ENCODE assay signal across 14 cellular contexts in the genomic region with DNA sequence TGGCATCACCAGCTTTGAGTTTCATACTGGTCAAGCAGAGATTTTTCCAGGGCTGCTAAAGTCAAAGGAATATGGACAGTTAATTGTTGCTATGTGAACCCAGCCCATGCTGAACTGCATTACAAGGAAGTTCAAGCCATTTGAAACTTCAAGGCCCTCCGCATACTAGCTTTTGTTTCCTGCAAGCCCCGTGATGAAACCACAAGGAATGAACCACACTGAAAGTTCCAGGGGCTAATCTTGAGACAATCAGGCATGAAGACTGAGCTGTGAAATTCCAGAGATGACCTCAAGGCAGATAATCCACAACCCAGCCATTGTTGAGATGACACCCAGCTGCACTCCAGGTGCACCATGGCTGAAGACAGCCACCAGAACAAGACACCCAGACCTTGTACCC.
A peak's percentile ranks its signal among the peaks of the same experiment; 100 is the strongest.
DNase-seq lines count a peak whose midpoint lies in the region; ATAC-seq and TF ChIP-seq lines count a peak whose summit lies in the region.
"Had no signal": no experiment of that assay in that cellular context is flagged by ENCODE, and none has a peak within 500 bp of the region (broad histone marks: within the 10 kb centered on the region; RNA-seq: fewer than 3 reads in every experiment).

No MANE protein-coding gene starts in this region.

- no CpG with 5 or more reads among the region's 2 CpGs for WGBS in trophoblast cell (ENCODE audit: extremely low coverage, insufficient coverage, insufficient read length)

- DNase-seq in ELR (ENCODE audit: low read depth) = peak; percentile 3
- peak; percentile 88 for DNase-seq in MM.1S
- DNase-seq in fibroblast of peridontal ligament (ENCODE audit: extremely low read depth) = peak; percentile 25
- DNase-seq in trophoblast cell = peak; percentile 92 to 98
- DNase-seq in activated naive CD4-positive, alpha-beta T cell (lab: John Stamatoyannopoulos, UW) = no peak
- DNase-seq in NCI-H1092 treated with DMSO at 0.1 percent for 48 hours (lab: John Stamatoyannopoulos, UW) = no peak
- DNase-seq: activated CD4-positive, alpha-beta T cell treated with anti-CD3 and anti-CD28 coated beads for 1 hour; activated T-cell treated with anti-CD3 and anti-CD28 coated beads for 4 hours; amniotic stem cell; dorsolateral prefrontal cortex; NCI-H2029 treated with DMSO at 0.1 percent for 48 hours; stimulated activated naive CD8-positive, alpha-beta T cell treated with anti-CD3 and anti-CD28 coated beads, Interleukin-15, amount 100 ng/mL, for 72 hours had no signal

- H2BK12ac ChIP-seq in trophoblast cell (ENCODE audit: low read length) = no peak overlapping the region

- H3K9me2 ChIP-seq in MM.1S (replicated peaks; ENCODE audit: insufficient read depth, low read length) = no peaks in the 10 kb centered on the region

- H4K8ac ChIP-seq in trophoblast cell (ENCODE audit: low read depth, low read length) = no peak overlapping the region

- ATAC-seq in GM19023 (IDR thresholded peaks at IDR 0.05; ENCODE audit: unreplicated experiment) = no peak
- ATAC-seq: stimulated activated naive CD8-positive, alpha-beta T cell treated with anti-CD3 and anti-CD28 coated beads, Interleukin-15, amount 100 ng/mL, for 72 hours had no signal

- no peak overlapping the region for H2BK120ac ChIP-seq in trophoblast cell (ENCODE audit: insufficient read depth, low read length, poor library complexity)

- H4K91ac ChIP-seq in trophoblast cell (ENCODE audit: low read depth, low read length) = no peak overlapping the region

- H3K4me2 ChIP-seq in MM.1S (ENCODE audit: low read depth, low read length) = peak overlapping the region; percentile 69
- peak overlapping the region; percentile 27 for H3K4me2 ChIP-seq in trophoblast cell (ENCODE audit: low read length)

- H3K18ac ChIP-seq in trophoblast cell (ENCODE audit: low read length) = no peak overlapping the region

- peaks cover 23% of the 10 kb centered on the region for H3F3A ChIP-seq in MM.1S (ENCODE audit: insufficient read depth, low read length)

- no peaks in the 10 kb centered on the region for H4K20me1 ChIP-seq in MM.1S (ENCODE audit: insufficient read depth, low read length)

- no peak overlapping the region for H2AK5ac ChIP-seq in trophoblast cell (ENCODE audit: low read length)

- peak overlapping the region; percentile 4; the same call in 1 of the 2 replicates for H3K4me3 ChIP-seq in MM.1S (ENCODE audit: low read length)
- H3K4me3 ChIP-seq in trophoblast cell (ENCODE audit: low read depth, low read length) = no peak overlapping the region
- H3K4me3 ChIP-seq: dorsolateral prefrontal cortex, right atrium auricular region had no signal

- H3K27ac ChIP-seq in MM.1S (ENCODE audit: low read length) (peak overlapping the region; percentile 58; the same call in 1 of the 2 replicates), trophoblast cell (ENCODE audit: low read depth, low read length) (peak overlapping the region; percentile 55)
- H3K27ac ChIP-seq: dorsolateral prefrontal cortex, right atrium auricular region had no signal

- no peak overlapping the region for H2AFZ ChIP-seq in MM.1S (ENCODE audit: low read length)
- no peak overlapping the region for H2AFZ ChIP-seq in trophoblast cell (ENCODE audit: insufficient read depth, low read length, poor library complexity)

- H3K79me2 ChIP-seq in MM.1S (ENCODE audit: low read length) (0 out of 2 replicates have a peak, but pooled peaks cover 7% of the 10 kb centered on the region), trophoblast cell (ENCODE audit: control insufficient read depth, insufficient read depth, low read length, poor library complexity) (peaks cover 5% of the 10 kb centered on the region)

- H3K9ac ChIP-seq in MM.1S (ENCODE audit: low read length) = no peak overlapping the region
- H3K9ac ChIP-seq in trophoblast cell (ENCODE audit: low read length) = no peak overlapping the region

- no peaks in the 10 kb centered on the region for H3K27me3 ChIP-seq in MM.1S (replicated peaks; ENCODE audit: insufficient read depth, low read length)
- H3K27me3 ChIP-seq in trophoblast cell (ENCODE audit: insufficient read depth, low read length) = no peaks in the 10 kb centered on the region
- H3K27me3 ChIP-seq: dorsolateral prefrontal cortex, right atrium auricular region had no signal

- H3K14ac ChIP-seq in trophoblast cell (ENCODE audit: low read length) = no peak overlapping the region

- H3K36me3 ChIP-seq in MM.1S (replicated peaks; ENCODE audit: insufficient read depth, low read length) (no peaks in the 10 kb centered on the region), trophoblast cell (ENCODE audit: control insufficient read depth in 1 of 2, insufficient read depth in 2 of 2, low read length in 2 of 2) (no peaks in the 10 kb centered on the region)

- no peak overlapping the region for H3K4ac ChIP-seq in trophoblast cell (ENCODE audit: low read depth, low read length)

- no peak overlapping the region for H2BK5ac ChIP-seq in trophoblast cell (ENCODE audit: low read depth, low read length, poor library complexity)

- TF ChIP-seq CTCF in MM.1S (IDR thresholded peaks at IDR 0.05; ENCODE audit: low read length) = no peak

- no peak overlapping the region for H4K12ac ChIP-seq in trophoblast cell (ENCODE audit: low read depth, low read length)

- H3K9me3 ChIP-seq in MM.1S (replicated peaks; ENCODE audit: insufficient read depth, low read length) (no peaks in the 10 kb centered on the region), trophoblast cell (ENCODE audit: insufficient read depth, low read depth, low read length) (no peaks in the 10 kb centered on the region)
- H3K9me3 ChIP-seq: right atrium auricular region had no signal

- H3K4me1 ChIP-seq in MM.1S (ENCODE audit: low read length) = peaks cover 55% of the 10 kb centered on the region
- H3K4me1 ChIP-seq in trophoblast cell (ENCODE audit: control insufficient read depth in 1 of 2, insufficient read depth in 2 of 2, low read length in 2 of 2) = peaks cover 15 to 19% of the 10 kb centered on the region in 2 experiments

- no peak overlapping the region for H3K23ac ChIP-seq in trophoblast cell (ENCODE audit: low read length)

- H3K79me1 ChIP-seq in trophoblast cell (ENCODE audit: low read length) = no peaks in the 10 kb centered on the region

Comparison
In these comparisons a context has a peak if more than half of its experiments do, and no peak if none do; other contexts are left out.
1. DNase-seq: peak in ELR (single experiment), MM.1S (single experiment), fibroblast of peridontal ligament (single experiment) and trophoblast cell (2 of 2); none in activated naive CD4-positive, alpha-beta T cell (0 of 4) and NCI-H1092 treated with DMSO at 0.1 percent for 48 hours (single experiment).